In the genomic region with DNA sequence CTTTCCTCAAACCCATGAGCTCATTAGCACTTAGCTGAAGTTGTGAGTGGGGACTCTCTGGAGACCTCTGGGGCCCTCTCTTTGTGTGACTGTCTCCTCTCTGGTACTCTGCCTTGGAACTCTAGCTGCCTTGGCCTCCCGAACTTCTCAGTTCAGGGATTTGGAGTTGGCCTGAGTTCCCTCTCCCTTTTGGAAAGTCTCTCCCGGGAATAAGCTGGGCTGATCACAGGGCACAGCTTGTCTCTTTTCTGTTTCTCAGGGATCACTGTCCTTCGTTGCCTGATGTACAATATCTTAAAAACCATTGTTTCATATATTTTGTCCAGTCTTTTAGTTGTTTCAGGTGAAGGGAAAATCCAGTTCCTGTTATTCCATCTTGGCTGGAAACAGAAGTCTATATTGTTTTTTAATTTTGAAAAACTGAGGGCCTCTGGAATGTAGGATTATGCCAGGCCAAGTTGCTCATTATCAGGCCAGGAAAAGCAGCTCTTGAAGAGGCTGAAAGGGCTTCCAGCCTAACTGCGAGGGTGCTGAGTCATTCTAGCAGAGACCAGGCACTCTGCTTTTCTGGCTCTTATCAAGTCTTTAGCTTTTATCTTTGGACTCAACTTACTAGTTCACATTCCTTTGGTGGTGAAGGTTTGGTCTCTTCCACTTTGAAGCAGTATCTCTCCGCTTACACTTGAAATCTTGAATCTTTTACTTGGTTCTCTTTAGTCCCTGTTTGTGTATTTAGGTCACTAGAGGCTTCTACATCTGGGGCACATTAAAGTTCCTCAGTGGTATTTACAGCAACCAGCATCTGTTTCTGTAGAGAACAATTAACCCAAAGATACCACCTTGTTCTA, we compare ENCODE assay signal across 1 cellular context.
TF ChIP-seq lines count a peak whose summit lies in the region.

No MANE protein-coding gene starts in this region.

TF ChIP-seq in GM12878, 131 proteins besides CTCF, POLR2A, EP300 and RAD21:
- TF ChIP-seq SUPT20H (IDR thresholded peaks at IDR 0.05; ENCODE audit: borderline replicate concordance, control insufficient read depth, low read depth, low read length) (no peak), HDGF (IDR thresholded peaks at IDR 0.05) (no peak), DPF2 (IDR thresholded peaks at IDR 0.05) (no peak), NR2F1 (conservative IDR thresholded peaks at IDR 0.05) (no peak), ZSCAN29 (IDR thresholded peaks at IDR 0.05) (no peak)
- TF ChIP-seq, protein P1, sequence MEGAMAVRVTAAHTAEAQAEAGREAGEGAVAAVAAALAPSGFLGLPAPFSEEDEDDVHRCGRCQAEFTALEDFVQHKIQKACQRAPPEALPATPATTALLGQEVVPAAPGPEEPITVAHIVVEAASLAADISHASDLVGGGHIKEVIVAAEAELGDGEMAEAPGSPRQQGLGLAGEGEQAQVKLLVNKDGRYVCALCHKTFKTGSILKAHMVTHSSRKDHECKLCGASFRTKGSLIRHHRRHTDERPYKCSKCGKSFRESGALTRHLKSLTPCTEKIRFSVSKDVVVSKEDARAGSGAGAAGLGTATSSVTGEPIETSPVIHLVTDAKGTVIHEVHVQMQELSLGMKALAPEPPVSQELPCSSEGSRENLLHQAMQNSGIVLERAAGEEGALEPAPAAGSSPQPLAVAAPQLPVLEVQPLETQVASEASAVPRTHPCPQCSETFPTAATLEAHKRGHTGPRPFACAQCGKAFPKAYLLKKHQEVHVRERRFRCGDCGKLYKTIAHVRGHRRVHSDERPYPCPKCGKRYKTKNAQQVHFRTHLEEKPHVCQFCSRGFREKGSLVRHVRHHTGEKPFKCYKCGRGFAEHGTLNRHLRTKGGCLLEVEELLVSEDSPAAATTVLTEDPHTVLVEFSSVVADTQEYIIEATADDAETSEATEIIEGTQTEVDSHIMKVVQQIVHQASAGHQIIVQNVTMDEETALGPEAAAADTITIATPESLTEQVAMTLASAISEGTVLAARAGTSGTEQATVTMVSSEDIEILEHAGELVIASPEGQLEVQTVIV (IDR thresholded peaks at IDR 0.05; ENCODE audit: borderline replicate concordance, partially characterized antibody) = no peak
- TF ChIP-seq, protein P2, sequence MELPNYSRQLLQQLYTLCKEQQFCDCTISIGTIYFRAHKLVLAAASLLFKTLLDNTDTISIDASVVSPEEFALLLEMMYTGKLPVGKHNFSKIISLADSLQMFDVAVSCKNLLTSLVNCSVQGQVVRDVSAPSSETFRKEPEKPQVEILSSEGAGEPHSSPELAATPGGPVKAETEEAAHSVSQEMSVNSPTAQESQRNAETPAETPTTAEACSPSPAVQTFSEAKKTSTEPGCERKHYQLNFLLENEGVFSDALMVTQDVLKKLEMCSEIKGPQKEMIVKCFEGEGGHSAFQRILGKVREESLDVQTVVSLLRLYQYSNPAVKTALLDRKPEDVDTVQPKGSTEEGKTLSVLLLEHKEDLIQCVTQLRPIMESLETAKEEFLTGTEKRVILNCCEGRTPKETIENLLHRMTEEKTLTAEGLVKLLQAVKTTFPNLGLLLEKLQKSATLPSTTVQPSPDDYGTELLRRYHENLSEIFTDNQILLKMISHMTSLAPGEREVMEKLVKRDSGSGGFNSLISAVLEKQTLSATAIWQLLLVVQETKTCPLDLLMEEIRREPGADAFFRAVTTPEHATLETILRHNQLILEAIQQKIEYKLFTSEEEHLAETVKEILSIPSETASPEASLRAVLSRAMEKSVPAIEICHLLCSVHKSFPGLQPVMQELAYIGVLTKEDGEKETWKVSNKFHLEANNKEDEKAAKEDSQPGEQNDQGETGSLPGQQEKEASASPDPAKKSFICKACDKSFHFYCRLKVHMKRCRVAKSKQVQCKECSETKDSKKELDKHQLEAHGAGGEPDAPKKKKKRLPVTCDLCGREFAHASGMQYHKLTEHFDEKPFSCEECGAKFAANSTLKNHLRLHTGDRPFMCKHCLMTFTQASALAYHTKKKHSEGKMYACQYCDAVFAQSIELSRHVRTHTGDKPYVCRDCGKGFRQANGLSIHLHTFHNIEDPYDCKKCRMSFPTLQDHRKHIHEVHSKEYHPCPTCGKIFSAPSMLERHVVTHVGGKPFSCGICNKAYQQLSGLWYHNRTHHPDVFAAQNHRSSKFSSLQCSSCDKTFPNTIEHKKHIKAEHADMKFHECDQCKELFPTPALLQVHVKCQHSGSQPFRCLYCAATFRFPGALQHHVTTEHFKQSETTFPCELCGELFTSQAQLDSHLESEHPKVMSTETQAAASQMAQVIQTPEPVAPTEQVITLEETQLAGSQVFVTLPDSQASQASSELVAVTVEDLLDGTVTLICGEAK (IDR thresholded peaks at IDR 0.05; ENCODE audit: borderline replicate concordance) = no peak
- TF ChIP-seq, protein P3, sequence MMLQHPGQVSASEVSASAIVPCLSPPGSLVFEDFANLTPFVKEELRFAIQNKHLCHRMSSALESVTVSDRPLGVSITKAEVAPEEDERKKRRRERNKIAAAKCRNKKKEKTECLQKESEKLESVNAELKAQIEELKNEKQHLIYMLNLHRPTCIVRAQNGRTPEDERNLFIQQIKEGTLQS (IDR thresholded peaks at IDR 0.05; ENCODE audit: borderline replicate concordance, extremely low read depth, low read depth, low read length) = no peak
TF ChIP-seq in GM12878: peak in this region for 0.
